In the genomic region with DNA sequence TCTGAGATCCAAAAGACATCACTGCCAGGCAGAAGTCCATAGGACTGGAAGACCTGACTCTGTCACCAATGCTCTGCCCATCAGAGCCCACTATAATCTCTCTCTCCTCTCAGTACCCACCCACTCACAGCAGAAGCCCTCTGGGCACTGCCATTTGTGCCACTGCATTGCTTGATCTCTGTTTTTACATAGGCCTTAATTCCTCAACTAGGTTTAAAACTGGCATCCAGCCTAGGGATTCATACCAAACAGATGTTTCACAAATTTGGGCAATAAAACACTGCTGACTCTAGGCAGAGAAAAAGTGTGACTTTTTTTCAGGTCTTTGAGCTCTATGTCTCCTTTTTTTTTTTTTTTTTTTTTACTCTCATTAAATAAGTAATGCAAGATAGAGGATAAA, we compare ENCODE assay signal across 13 cellular contexts.
DNase-seq lines count a peak whose midpoint lies in the region; ATAC-seq and TF ChIP-seq lines count a peak whose summit lies in the region.
"Had no signal": no experiment of that assay in that cellular context is flagged by ENCODE, and none has a peak within 500 bp of the region (broad histone marks: within the 10 kb centered on the region; RNA-seq: fewer than 3 reads in every experiment).

No MANE protein-coding gene starts in this region.

- CTCF ChIA-PET in activated CD8-positive, alpha-beta T cell treated with anti-CD3 and anti-CD28 coated beads, Interleukin-2, amount 10 ng/mL, durations not matched to agents 7 days and 5 days (lab: Charles Lee), result no interaction called here

- no peaks in the 10 kb centered on the region for H3K4me1 Mint-ChIP-seq in activated CD8-positive, alpha-beta T cell treated with anti-CD3 and anti-CD28 coated beads, Interleukin-2, amount 10 ng/mL, durations not matched to agents 7 days and 5 days (ENCODE audit: low read depth)

- peak; percentile 64 for ATAC-seq in RWPE2 (ENCODE audit: low read depth)
- no peak for ATAC-seq in activated CD8-positive, alpha-beta T cell treated with anti-CD3 and anti-CD28 coated beads, Interleukin-2, amount 10 ng/mL, durations not matched to agents 7 days and 5 days
- ATAC-seq: foreskin keratinocyte had no signal

- peak; percentile 84 for DNase-seq in EH (ENCODE audit: low read depth)
- no peak for DNase-seq in RWPE2 (ENCODE audit: low spot score)
- peak; percentile 89 for DNase-seq in fibroblast of the aortic adventitia (ENCODE audit: low read depth)
- DNase-seq in stromal cell of bone marrow (ENCODE audit: low read depth), result peak; percentile 68
- no peak for DNase-seq in activated CD8-positive, alpha-beta T cell treated with anti-CD3 and anti-CD28 coated beads, Interleukin-2, amount 10 ng/mL, durations not matched to agents 7 days and 5 days
- DNase-seq in activated T-cell treated with anti-CD3 and anti-CD28 coated beads for 4 hours, result no peak
- DNase-seq in Karpas-422, result no peak
- DNase-seq in NCI-H2227 (lab: John Stamatoyannopoulos, UW; ENCODE audit: unreplicated experiment), result no peak
- DNase-seq: activated naive CD4-positive, alpha-beta T cell treated with anti-CD3 and anti-CD28 coated beads for 36 hours; GDM1; H7; NCI-H1105 treated with DMSO at 0.1 percent for 48 hours had no signal

- H3K4me2 ChIP-seq in Karpas-422 (ENCODE audit: low read depth, low read length, poor library complexity, severe bottlenecking), result no peak overlapping the region

- no peaks in the 10 kb centered on the region for H3K9me2 ChIP-seq in Karpas-422 (replicated peaks; ENCODE audit: insufficient read depth, low read length)

- POLR2A ChIA-PET in activated CD8-positive, alpha-beta T cell treated with anti-CD3 and anti-CD28 coated beads, Interleukin-2, amount 10 ng/mL, durations not matched to agents 7 days and 5 days (lab: Charles Lee), result no interaction called here

- H3K27me3 Mint-ChIP-seq in activated CD8-positive, alpha-beta T cell treated with anti-CD3 and anti-CD28 coated beads, Interleukin-2, amount 10 ng/mL, durations not matched to agents 7 days and 5 days (ENCODE audit: low read depth), result peaks cover 5% of the 10 kb centered on the region

- TF ChIP-seq CTCF in RWPE2 (IDR thresholded peaks at IDR 0.05; ENCODE audit: poor library complexity, severe bottlenecking) (no peak), fibroblast of the aortic adventitia (IDR thresholded peaks at IDR 0.05; ENCODE audit: insufficient read depth, low read length) (no peak)

- no peak overlapping the region for H2AFZ ChIP-seq in Karpas-422 (ENCODE audit: low read length)

- no peaks in the 10 kb centered on the region for H4K20me1 ChIP-seq in Karpas-422 (ENCODE audit: insufficient read depth, low read depth, low read length)

- no peaks in the 10 kb centered on the region for H3K4me1 ChIP-seq in RWPE2 (ENCODE audit: insufficient read depth, poor library complexity, severe bottlenecking)
- peaks cover 3% of the 10 kb centered on the region; the same call in 1 of the 2 replicates for H3K4me1 ChIP-seq in Karpas-422 (ENCODE audit: low read length)
- H3K4me1 ChIP-seq: foreskin keratinocyte had no signal

- no peak overlapping the region for H3K9ac ChIP-seq in Karpas-422 (ENCODE audit: low read length)

- no peak overlapping the region for H3K4me3 Mint-ChIP-seq in activated CD8-positive, alpha-beta T cell treated with anti-CD3 and anti-CD28 coated beads, Interleukin-2, amount 10 ng/mL, durations not matched to agents 7 days and 5 days
- H3K4me3 Mint-ChIP-seq: activated naive CD4-positive, alpha-beta T cell treated with anti-CD3 and anti-CD28 coated beads for 36 hours had no signal

- no peaks in the 10 kb centered on the region for H3K27me3 ChIP-seq in RWPE2 (ENCODE audit: insufficient read depth, poor library complexity, severe bottlenecking)
- H3K27me3 ChIP-seq in Karpas-422 (ENCODE audit: low read length), result no peaks in the 10 kb centered on the region
- H3K27me3 ChIP-seq: foreskin keratinocyte had no signal

- H3K27ac ChIP-seq in RWPE2 (ENCODE audit: poor library complexity, severe bottlenecking) (no peak overlapping the region), Karpas-422 (ENCODE audit: low read length) (no peak overlapping the region)
- H3K27ac ChIP-seq: foreskin keratinocyte had no signal

- no peaks in the 10 kb centered on the region for H3K36me3 Mint-ChIP-seq in activated CD8-positive, alpha-beta T cell treated with anti-CD3 and anti-CD28 coated beads, Interleukin-2, amount 10 ng/mL, durations not matched to agents 7 days and 5 days (ENCODE audit: low read depth)

- no peak overlapping the region for H3K27ac Mint-ChIP-seq in activated CD8-positive, alpha-beta T cell treated with anti-CD3 and anti-CD28 coated beads, Interleukin-2, amount 10 ng/mL, durations not matched to agents 7 days and 5 days
- H3K27ac Mint-ChIP-seq: activated naive CD4-positive, alpha-beta T cell treated with anti-CD3 and anti-CD28 coated beads for 36 hours had no signal

- no peaks in the 10 kb centered on the region for H3K9me3 ChIP-seq in RWPE2 (ENCODE audit: severe bottlenecking)
- no peaks in the 10 kb centered on the region for H3K9me3 ChIP-seq in Karpas-422 (ENCODE audit: low read length)

- H3K4me3 ChIP-seq in RWPE2 (ENCODE audit: severe bottlenecking), result no peak overlapping the region
- H3K4me3 ChIP-seq in fibroblast of the aortic adventitia (ENCODE audit: low read depth, low read length), result no peak overlapping the region
- H3K4me3 ChIP-seq in Karpas-422 (ENCODE audit: low read length), result no peak overlapping the region

- H3K36me3 ChIP-seq in RWPE2 (ENCODE audit: low read depth), result no peaks in the 10 kb centered on the region
- no peaks in the 10 kb centered on the region for H3K36me3 ChIP-seq in Karpas-422 (ENCODE audit: insufficient read depth, low read length)

- no peaks in the 10 kb centered on the region for H3K9me3 Mint-ChIP-seq in activated CD8-positive, alpha-beta T cell treated with anti-CD3 and anti-CD28 coated beads, Interleukin-2, amount 10 ng/mL, durations not matched to agents 7 days and 5 days (ENCODE audit: insufficient read depth)
- H3K9me3 Mint-ChIP-seq: activated naive CD4-positive, alpha-beta T cell treated with anti-CD3 and anti-CD28 coated beads for 36 hours had no signal

- no peaks in the 10 kb centered on the region for H3K79me2 ChIP-seq in Karpas-422 (ENCODE audit: low read length)

Comparison
In these comparisons a context has a peak if more than half of its experiments do, and no peak if none do; other contexts are left out.
1. DNase-seq: peak in EH (single experiment), fibroblast of the aortic adventitia (single experiment) and stromal cell of bone marrow (single experiment); none in RWPE2 (single experiment), activated CD8-positive, alpha-beta T cell treated with anti-CD3 and anti-CD28 coated beads, Interleukin-2, amount 10 ng/mL, durations not matched to agents 7 days and 5 days (single experiment), activated T-cell treated with anti-CD3 and anti-CD28 coated beads for 4 hours (single experiment), Karpas-422 (single experiment) and NCI-H2227 (single experiment).